In the genomic region with DNA sequence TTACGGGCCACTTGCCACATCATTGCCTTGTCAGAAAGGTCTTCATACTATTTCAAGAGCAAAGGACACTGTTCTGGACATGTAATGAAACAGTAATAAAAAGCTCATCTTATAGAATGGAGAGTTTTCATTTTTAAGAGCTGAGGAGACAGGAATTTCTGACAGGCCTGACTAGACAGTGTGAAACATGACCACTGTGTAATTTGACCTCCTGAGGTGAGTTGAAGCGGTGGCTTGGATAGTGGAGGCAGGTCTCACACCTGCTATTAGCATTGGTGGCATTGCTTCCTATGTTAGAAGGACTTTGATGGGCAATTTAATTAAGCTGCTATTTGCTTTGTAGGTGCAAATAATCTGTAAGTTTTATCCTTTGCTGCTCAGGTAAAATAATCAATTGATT, we compare ENCODE assay signal across 22 cellular contexts. TPM values are rescaled to one million over a fixed set of nuclear protein-coding genes. Genes with fewer than 3 reads are reported as not detected.
A peak's percentile ranks its signal among the peaks of the same experiment; 100 is the strongest.
DNase-seq lines count a peak whose midpoint lies in the region; ATAC-seq and TF ChIP-seq lines count a peak whose summit lies in the region.
"Had no signal": no experiment of that assay in that cellular context is flagged by ENCODE, and none has a peak within 500 bp of the region (broad histone marks: within the 10 kb centered on the region; RNA-seq: fewer than 3 reads in every experiment).

No MANE protein-coding gene starts in this region.

- peak overlapping the region; percentile 40 for H3K27ac Mint-ChIP-seq in neural crest cell (ENCODE audit: unreplicated experiment)
- H3K27ac Mint-ChIP-seq in natural killer cell treated with Interleukin-12 subunit alpha and Interleukin-12 subunit beta and Interleukin-15 and Interleukin-18, amount 100 ng/mL, for 72 hours = no peak overlapping the region

- no peaks in the 10 kb centered on the region for H3K36me3 Mint-ChIP-seq in neural crest cell (ENCODE audit: low read depth)
- no peaks in the 10 kb centered on the region for H3K36me3 Mint-ChIP-seq in natural killer cell treated with Interleukin-12 subunit alpha and Interleukin-12 subunit beta and Interleukin-15 and Interleukin-18, amount 100 ng/mL, for 72 hours

- TF ChIP-seq CTCF in neural crest cell (conservative IDR thresholded peaks at IDR 0.05) = no peak

- no peak overlapping the region for H3K4me3 Mint-ChIP-seq in neural crest cell
- no peak overlapping the region for H3K4me3 Mint-ChIP-seq in natural killer cell treated with Interleukin-12 subunit alpha and Interleukin-12 subunit beta and Interleukin-15 and Interleukin-18, amount 100 ng/mL, for 72 hours

- H3K27me3 Mint-ChIP-seq in neural crest cell (ENCODE audit: low read depth) = no peaks in the 10 kb centered on the region
- H3K27me3 Mint-ChIP-seq in natural killer cell treated with Interleukin-12 subunit alpha and Interleukin-12 subunit beta and Interleukin-15 and Interleukin-18, amount 100 ng/mL, for 72 hours = peaks cover 0 to 9% of the 10 kb centered on the region in 2 donors

- peaks cover 54% of the 10 kb centered on the region for H3K4me1 Mint-ChIP-seq in neural crest cell
- peaks cover 8 to 12% of the 10 kb centered on the region in 2 donors for H3K4me1 Mint-ChIP-seq in natural killer cell treated with Interleukin-12 subunit alpha and Interleukin-12 subunit beta and Interleukin-15 and Interleukin-18, amount 100 ng/mL, for 72 hours (ENCODE audit: low read depth in 2 of 2)

- DNase-seq in NCI-H510A treated with DMSO at 0.1 percent for 48 hours (lab: John Stamatoyannopoulos, UW) (peak; percentile 22), NCI-H510A (lab: John Stamatoyannopoulos, UW) (no peak), NCI-H2029 (lab: John Stamatoyannopoulos, UW) (peak; percentile 21), NCI-H69 (lab: John Stamatoyannopoulos, UW) (peak; percentile 21), neural crest cell (ENCODE audit: low read depth, low spot score) (no peak), EL (no peak)
- DNase-seq in natural killer cell treated with Interleukin-12 subunit alpha and Interleukin-12 subunit beta and Interleukin-15 and Interleukin-18, amount 100 ng/mL, for 72 hours (ENCODE audit: low spot score) = no peak
- DNase-seq: BE2C, DMS79, KG1, NCI-H1092 treated with DMSO at 0.1 percent for 48 hours, NCI-H187 treated with DMSO at 0.1 percent for 48 hours, NCI-H226, SIG-M5, SK-N-SH, T-helper 2 cell had no signal

- no peak for ATAC-seq in GM18519 (IDR thresholded peaks at IDR 0.05; ENCODE audit: low FRiP score, unreplicated experiment)
- ATAC-seq in natural killer cell treated with Interleukin-12 subunit alpha and Interleukin-12 subunit beta and Interleukin-15 and Interleukin-18, amount 100 ng/mL, for 72 hours = no peak
- ATAC-seq: GM12878, HCT116 had no signal

- no peaks in the 10 kb centered on the region for H3K9me3 Mint-ChIP-seq in neural crest cell
- H3K9me3 Mint-ChIP-seq in natural killer cell treated with Interleukin-12 subunit alpha and Interleukin-12 subunit beta and Interleukin-15 and Interleukin-18, amount 100 ng/mL, for 72 hours = no peaks in the 10 kb centered on the region

RNA-seq across cellular contexts. Expression of a gene that starts 4.0 kb away (rescaled TPM):
- 0.21 TPM in 1 of 2 replicates, not detected in the other for total RNA-seq in neural crest cell
- not detected for total RNA-seq in natural killer cell treated with Interleukin-12 subunit alpha and Interleukin-12 subunit beta and Interleukin-15 and Interleukin-18, amount 100 ng/mL, for 72 hours
- total RNA-seq: A673, GM12878, H1, HT1080 had no signal

RNA-seq across cellular contexts. Expression of a gene that starts 46.9 kb away (rescaled TPM):
- total RNA-seq in neural crest cell = 92.3 and 97.1 TPM in 2 replicates
- total RNA-seq in natural killer cell treated with Interleukin-12 subunit alpha and Interleukin-12 subunit beta and Interleukin-15 and Interleukin-18, amount 100 ng/mL, for 72 hours = 10 to 100 TPM; 17.6 to 18.0 TPM

Comparison
In these comparisons a context has a peak if more than half of its experiments do, and no peak if none do; other contexts are left out.
1. DNase-seq: peak in NCI-H510A treated with DMSO at 0.1 percent for 48 hours (single experiment), NCI-H2029 (single experiment) and NCI-H69 (single experiment); none in NCI-H510A (single experiment), neural crest cell (single experiment), EL (single experiment) and natural killer cell treated with Interleukin-12 subunit alpha and Interleukin-12 subunit beta and Interleukin-15 and Interleukin-18, amount 100 ng/mL, for 72 hours (single experiment).